In the genomic region with DNA sequence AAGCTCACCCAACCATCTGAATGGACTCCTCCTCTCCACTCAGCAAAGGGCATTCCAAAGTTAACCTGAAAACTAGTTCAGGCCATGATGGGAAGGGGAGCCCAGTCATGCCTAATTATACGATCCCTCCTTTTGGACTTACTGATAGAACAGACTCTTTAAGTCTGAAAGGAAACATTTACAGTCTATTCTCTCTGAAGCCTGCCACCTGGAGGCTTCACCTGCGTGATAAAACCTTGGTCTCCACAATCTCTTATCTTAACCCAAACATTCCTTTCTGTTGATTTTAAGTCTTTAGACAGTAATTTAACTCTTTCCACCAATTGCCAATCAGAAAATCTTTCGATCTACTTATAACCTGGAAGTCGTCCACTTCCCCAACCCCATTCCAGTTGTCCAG, we compare ENCODE assay signal across 31 cellular contexts. TPM values are rescaled to one million over a fixed set of nuclear protein-coding genes. Genes with fewer than 3 reads are reported as not detected.
DNase-seq lines count a peak whose midpoint lies in the region; ATAC-seq and TF ChIP-seq lines count a peak whose summit lies in the region.
"Had no signal": no experiment of that assay in that cellular context is flagged by ENCODE, and none has a peak within 500 bp of the region (broad histone marks: within the 10 kb centered on the region; RNA-seq: fewer than 3 reads in every experiment).

No MANE protein-coding gene starts in this region.

- intact Hi-C loops in CD4-positive, alpha-beta memory T cell (cut with micrococcal nuclease) = loop anchor here (10.0 kb wide), 1 partner anchor 208 kb away; a partner anchor contains a TSS

- peaks cover 63% of the 10 kb centered on the region for H3K4me1 ChIP-seq in BLaER1
- peaks cover 17% of the 10 kb centered on the region for H3K4me1 ChIP-seq in CD4-positive, alpha-beta memory T cell (ENCODE audit: insufficient read depth, low read length)
- H3K4me1 ChIP-seq in MM.1S (ENCODE audit: low read length) = no peaks in the 10 kb centered on the region
- H3K4me1 ChIP-seq in iPS-15b (ENCODE audit: control insufficient read depth, insufficient read depth, low read length) = peaks cover 12% of the 10 kb centered on the region
- peaks cover 0 to 13% (median 0%) of the 10 kb centered on the region in 4 donors for H3K4me1 ChIP-seq in tibial nerve
- H3K4me1 ChIP-seq: psoas muscle had no signal

- no peak overlapping the region for H3K9ac ChIP-seq in BLaER1
- H3K9ac ChIP-seq in MM.1S (ENCODE audit: low read length) = peak overlapping the region; percentile 43; the same call in 1 of the 2 replicates
- H3K9ac ChIP-seq in iPS-15b (ENCODE audit: low read depth, low read length) = no peak overlapping the region
- H3K9ac ChIP-seq: KMS-11 had no signal

- POLR2A ChIA-PET in CD4-positive, alpha-beta memory T cell (lab: Charles Lee; ENCODE audit: partially characterized antibody) = interaction anchor here (1.2 kb wide), 1 partner anchor 9 kb away, joined by 6 read pairs; a partner anchor contains a TSS

- H3K9me2 ChIP-seq in MM.1S (replicated peaks; ENCODE audit: insufficient read depth, low read length) = no peaks in the 10 kb centered on the region

- no peak for ATAC-seq in GM21390 (IDR thresholded peaks at IDR 0.05; ENCODE audit: unreplicated experiment)
- ATAC-seq: body of pancreas, PC-3, psoas muscle had no signal

- peak overlapping the region; percentile 92 for H3K4me2 ChIP-seq in BLaER1
- H3K4me2 ChIP-seq in MM.1S (ENCODE audit: low read depth, low read length) = peak overlapping the region; percentile 56
- H3K4me2 ChIP-seq: KMS-11 had no signal

- no peaks in the 10 kb centered on the region for H3K9me3 Mint-ChIP-seq in CD4-positive, alpha-beta memory T cell
- H3K9me3 Mint-ChIP-seq: central memory CD8-positive, alpha-beta T cell; dendritic cell treated with granulocyte-macrophage colony-stimulating factor and Interleukin-4, amounts not matched to agents 40 ng/mL and 50 ng/mL, for 4 days; mesothelial cell of epicardium; T-helper 1 cell treated with Interleukin-12 subunit alpha and Interleukin-12 subunit beta and Interleukin-4 antibody, amounts not matched to agents 30 μg/mL and 1 μg/mL, for 36 hours had no signal

- no peaks in the 10 kb centered on the region for H3K27me3 Mint-ChIP-seq in CD4-positive, alpha-beta memory T cell
- H3K27me3 Mint-ChIP-seq: activated CD4-positive, alpha-beta T cell treated with anti-CD3 and anti-CD28 coated beads for 36 hours had no signal

- H3K4me3 ChIP-seq in BLaER1 (peak overlapping the region; percentile 65), MM.1S (ENCODE audit: low read length) (peak overlapping the region; percentile 65), iPS-15b (ENCODE audit: low read depth, low read length) (peak overlapping the region; percentile 36), tibial nerve (no peak overlapping the region)
- H3K4me3 ChIP-seq in CD4-positive, alpha-beta memory T cell (ENCODE audit: low read length in 2 of 2) = no peak overlapping the region
- H3K4me3 ChIP-seq: body of pancreas, psoas muscle, SK-N-MC had no signal

- H2AFZ ChIP-seq in MM.1S (ENCODE audit: low read length) = peak overlapping the region; percentile 37

- no peaks in the 10 kb centered on the region for H3K79me2 ChIP-seq in MM.1S (ENCODE audit: low read length)

- H3K27ac ChIP-seq in BLaER1 (no peak overlapping the region), MM.1S (ENCODE audit: low read length) (peak overlapping the region; percentile 49; the same call in 1 of the 2 replicates), tibial nerve (no peak overlapping the region)
- no peak overlapping the region for H3K27ac ChIP-seq in CD4-positive, alpha-beta memory T cell (ENCODE audit: low read depth, low read length)
- H3K27ac ChIP-seq: body of pancreas, C4-2B, KMS-11, psoas muscle, SK-N-MC, tibial artery had no signal

- H4K20me1 ChIP-seq in BLaER1 = no peaks in the 10 kb centered on the region
- H4K20me1 ChIP-seq in MM.1S (ENCODE audit: insufficient read depth, low read length) = no peaks in the 10 kb centered on the region

- H3F3A ChIP-seq in MM.1S (ENCODE audit: insufficient read depth, low read length) = peaks cover 2% of the 10 kb centered on the region; the same call in 1 of the 2 replicates

- H3K4me3 Mint-ChIP-seq in CD4-positive, alpha-beta memory T cell = peak overlapping the region in 6 of 8 donors; percentile 26 to 86 (median 67)
- H3K4me3 Mint-ChIP-seq: mesothelial cell of epicardium had no signal

- TF ChIP-seq EP300 in tibial nerve (IDR thresholded peaks at IDR 0.05) = no peak

- TF ChIP-seq CTCF in MM.1S (IDR thresholded peaks at IDR 0.05; ENCODE audit: low read length) (peak; percentile 25), tibial nerve (IDR thresholded peaks at IDR 0.05) (no peak)

- no peaks in the 10 kb centered on the region for H3K9me3 ChIP-seq in BLaER1
- no peaks in the 10 kb centered on the region for H3K9me3 ChIP-seq in CD4-positive, alpha-beta memory T cell (ENCODE audit: control insufficient read depth in 1 of 2, low read length in 2 of 2)
- no peaks in the 10 kb centered on the region for H3K9me3 ChIP-seq in MM.1S (replicated peaks; ENCODE audit: insufficient read depth, low read length)
- H3K9me3 ChIP-seq in iPS-15b (ENCODE audit: control insufficient read depth, insufficient read depth, low read length) = no peaks in the 10 kb centered on the region
- no peaks in the 10 kb centered on the region for H3K9me3 ChIP-seq in tibial nerve
- H3K9me3 ChIP-seq: body of pancreas, psoas muscle, tibial artery had no signal

- peaks cover 11 to 17% (median 14%) of the 10 kb centered on the region in 4 donors for H3K4me1 Mint-ChIP-seq in CD4-positive, alpha-beta memory T cell
- H3K4me1 Mint-ChIP-seq: central memory CD8-positive, alpha-beta T cell; mesothelial cell of epicardium had no signal

- no peaks in the 10 kb centered on the region for H3K36me3 Mint-ChIP-seq in CD4-positive, alpha-beta memory T cell
- H3K36me3 Mint-ChIP-seq: mesothelial cell of epicardium had no signal

- DNase-seq in CD4-positive, alpha-beta memory T cell = no peak
- DNase-seq in MM.1S (peak; percentile 8), SIG-M5 treated with dmso at 0.1 percent for 504 hours (lab: John Stamatoyannopoulos, UW; ENCODE audit: unreplicated experiment) (no peak), tibial nerve (ENCODE audit: low spot score in 2 of 2) (no peak)
- DNase-seq: body of pancreas; DMS 273 treated with DMSO at 0.1 percent for 48 hours; head of caudate nucleus; NCI-H1930; NCI-H524; NK-92 treated with Interleukin-12 subunit alpha and Interleukin-12 subunit beta, amount 100 ng/mL, for 24 hours; PC-3; stimulated activated CD4-positive, alpha-beta T cell treated with anti-CD3 and anti-CD28 coated beads, Interleukin-12 subunit alpha, Interleukin-12 subunit beta, amount 100 ng/mL, for 4 hours; tibial artery had no signal

- WGBS in tibial nerve, 2 donors = 74 to 84% methylated on average over 4 of the region's 4 CpGs

- no peak for TF ChIP-seq POLR2A in tibial nerve (IDR thresholded peaks at IDR 0.05)

- CTCF ChIA-PET in CD4-positive, alpha-beta memory T cell (lab: Charles Lee; ENCODE audit: partially characterized antibody) = interaction anchor here (3.3 kb wide), 1 partner anchor 10 kb away, joined by 12 read pairs; a partner anchor contains a TSS

- H3K27me3 ChIP-seq in BLaER1 (no peaks in the 10 kb centered on the region), MM.1S (replicated peaks; ENCODE audit: insufficient read depth, low read length) (no peaks in the 10 kb centered on the region), iPS-15b (ENCODE audit: control insufficient read depth, insufficient read depth, low read length) (peaks cover 17% of the 10 kb centered on the region), tibial nerve (peaks cover 0 to 55% of the 10 kb centered on the region in 2 donors)
- H3K27me3 ChIP-seq in CD4-positive, alpha-beta memory T cell (ENCODE audit: insufficient read depth, low read length) = no peaks in the 10 kb centered on the region
- H3K27me3 ChIP-seq: body of pancreas had no signal

- H3K36me3 ChIP-seq in BLaER1 = no peaks in the 10 kb centered on the region
- no peaks in the 10 kb centered on the region for H3K36me3 ChIP-seq in CD4-positive, alpha-beta memory T cell (ENCODE audit: insufficient read depth, low read length)
- no peaks in the 10 kb centered on the region for H3K36me3 ChIP-seq in MM.1S (replicated peaks; ENCODE audit: insufficient read depth, low read length)
- no peaks in the 10 kb centered on the region for H3K36me3 ChIP-seq in iPS-15b (ENCODE audit: control insufficient read depth, insufficient read depth, low read length)
- H3K36me3 ChIP-seq in tibial nerve = no peaks in the 10 kb centered on the region
- H3K36me3 ChIP-seq: tibial artery had no signal

- H3K27ac Mint-ChIP-seq in CD4-positive, alpha-beta memory T cell = peak overlapping the region in 4 of 7 donors; percentile 49 to 92 (median 66)
- H3K27ac Mint-ChIP-seq: activated CD4-positive, alpha-beta T cell treated with anti-CD3 and anti-CD28 coated beads for 36 hours; mesothelial cell of epicardium had no signal

RNA-seq across cellular contexts. Expression of a gene that starts 9.0 kb away (rescaled TPM):
- 1 to 10 TPM; 2.1 to 3.0 TPM for total RNA-seq in CD4-positive, alpha-beta memory T cell
- polyA plus RNA-seq in CD4-positive, alpha-beta memory T cell = 1 to 10 TPM in 1 of 2 donors, under 1 TPM in 1; 0.10 to 1.0 TPM
- total RNA-seq in tibial nerve = 10 to 100 TPM in 2 of 4 donors, 1 to 10 TPM in 2; 4.2 to 22.9 (median 9.3) TPM

RNA-seq across cellular contexts. Expression of a gene that starts 25.9 kb away (rescaled TPM):
- total RNA-seq in CD4-positive, alpha-beta memory T cell = not detected
- polyA plus RNA-seq in CD4-positive, alpha-beta memory T cell = not detected
- not detected for total RNA-seq in tibial nerve
- total RNA-seq: activated CD4-positive, alpha-beta T cell treated with anti-CD3 and anti-CD28 coated beads for 36 hours; kidney epithelial cell; lower leg skin; mesothelial cell of epicardium; omental fat pad; PC-3; psoas muscle; sciatic nerve had no signal
- polyA plus RNA-seq: AG04450, esophagus, psoas muscle had no signal

RNA-seq across cellular contexts. Expression of a gene that starts 37.4 kb away (rescaled TPM):
- total RNA-seq in CD4-positive, alpha-beta memory T cell = not detected
- polyA plus RNA-seq in CD4-positive, alpha-beta memory T cell = not detected
- 1 to 10 TPM in 1 of 4 donors, not detected in 3; 2.0 TPM for total RNA-seq in tibial nerve
- total RNA-seq: activated CD4-positive, alpha-beta T cell treated with anti-CD3 and anti-CD28 coated beads for 36 hours; body of pancreas; kidney epithelial cell; lower leg skin; mesothelial cell of epicardium; omental fat pad; PC-3; psoas muscle; sciatic nerve had no signal
- polyA plus RNA-seq: AG04450, esophagus, psoas muscle had no signal

Comparison
In these comparisons a context has a peak if more than half of its experiments do, and no peak if none do; other contexts are left out.
1. H3K4me3 ChIP-seq: peak in BLaER1 (single experiment), MM.1S (single experiment) and iPS-15b (single experiment); none in CD4-positive, alpha-beta memory T cell (0 of 2) and tibial nerve (0 of 4).